In the genomic region with DNA sequence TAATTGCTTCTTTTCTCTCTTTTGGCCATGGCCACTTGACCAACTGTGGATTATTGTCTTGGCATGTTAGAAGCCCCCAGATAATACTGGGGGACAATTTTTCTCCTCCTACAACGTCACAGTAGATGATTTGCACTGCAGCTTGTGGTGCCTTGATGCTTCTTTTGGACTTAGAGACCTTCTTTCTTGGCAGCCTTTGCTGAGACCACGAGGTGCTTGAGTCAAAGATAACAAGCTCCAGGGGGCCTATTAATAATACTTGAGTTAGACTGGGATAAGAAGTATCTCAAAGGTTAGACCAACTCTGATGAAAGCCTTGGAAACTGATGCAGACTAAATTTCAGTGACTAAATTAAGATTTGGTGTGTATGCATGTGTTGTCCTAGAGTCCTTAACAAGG, we compare ENCODE assay signal across 1 cellular context.
TF ChIP-seq lines count a peak whose summit lies in the region.

No MANE protein-coding gene starts in this region.

TF ChIP-seq in A549, 52 proteins besides CTCF, POLR2A, EP300 and RAD21 (continued from another document):
- TF ChIP-seq, protein P1, sequence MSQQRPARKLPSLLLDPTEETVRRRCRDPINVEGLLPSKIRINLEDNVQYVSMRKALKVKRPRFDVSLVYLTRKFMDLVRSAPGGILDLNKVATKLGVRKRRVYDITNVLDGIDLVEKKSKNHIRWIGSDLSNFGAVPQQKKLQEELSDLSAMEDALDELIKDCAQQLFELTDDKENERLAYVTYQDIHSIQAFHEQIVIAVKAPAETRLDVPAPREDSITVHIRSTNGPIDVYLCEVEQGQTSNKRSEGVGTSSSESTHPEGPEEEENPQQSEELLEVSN (IDR thresholded peaks at IDR 0.05; ENCODE audit: borderline replicate concordance, low read depth) = no peak
- no peak for TF ChIP-seq MAZ (IDR thresholded peaks at IDR 0.05; ENCODE audit: borderline replicate concordance, low read depth, low read length)
- TF ChIP-seq, protein P2, sequence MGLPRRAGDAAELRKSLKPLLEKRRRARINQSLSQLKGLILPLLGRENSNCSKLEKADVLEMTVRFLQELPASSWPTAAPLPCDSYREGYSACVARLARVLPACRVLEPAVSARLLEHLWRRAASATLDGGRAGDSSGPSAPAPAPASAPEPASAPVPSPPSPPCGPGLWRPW (IDR thresholded peaks at IDR 0.05) = no peak
- TF ChIP-seq NPAS2 (CRISPR knock-in tag; IDR thresholded peaks at IDR 0.05; ENCODE audit: borderline replicate concordance) = no peak
- no peak for TF ChIP-seq KDM5A (IDR thresholded peaks at IDR 0.05)
- TF ChIP-seq ZC3H11A (IDR thresholded peaks at IDR 0.05) = no peak
- no peak for TF ChIP-seq KDM1A (IDR thresholded peaks at IDR 0.05; ENCODE audit: low read depth)
- no peak for TF ChIP-seq EHF (CRISPR knock-in tag; IDR thresholded peaks at IDR 0.05)
- no peak for TF ChIP-seq HOXB5 (CRISPR knock-in tag; IDR thresholded peaks at IDR 0.05)
